Comparison of ENCODE assay signal across 1 cellular context in genomic region chr13:46996316-46996715, GRCh38.
TF ChIP-seq lines count a peak whose summit lies in the region.

No MANE protein-coding gene starts in this region.

TF ChIP-seq in GM23338, 12 proteins besides CTCF, POLR2A, EP300 and RAD21 (continued from another document):
- TF ChIP-seq, protein P1, sequence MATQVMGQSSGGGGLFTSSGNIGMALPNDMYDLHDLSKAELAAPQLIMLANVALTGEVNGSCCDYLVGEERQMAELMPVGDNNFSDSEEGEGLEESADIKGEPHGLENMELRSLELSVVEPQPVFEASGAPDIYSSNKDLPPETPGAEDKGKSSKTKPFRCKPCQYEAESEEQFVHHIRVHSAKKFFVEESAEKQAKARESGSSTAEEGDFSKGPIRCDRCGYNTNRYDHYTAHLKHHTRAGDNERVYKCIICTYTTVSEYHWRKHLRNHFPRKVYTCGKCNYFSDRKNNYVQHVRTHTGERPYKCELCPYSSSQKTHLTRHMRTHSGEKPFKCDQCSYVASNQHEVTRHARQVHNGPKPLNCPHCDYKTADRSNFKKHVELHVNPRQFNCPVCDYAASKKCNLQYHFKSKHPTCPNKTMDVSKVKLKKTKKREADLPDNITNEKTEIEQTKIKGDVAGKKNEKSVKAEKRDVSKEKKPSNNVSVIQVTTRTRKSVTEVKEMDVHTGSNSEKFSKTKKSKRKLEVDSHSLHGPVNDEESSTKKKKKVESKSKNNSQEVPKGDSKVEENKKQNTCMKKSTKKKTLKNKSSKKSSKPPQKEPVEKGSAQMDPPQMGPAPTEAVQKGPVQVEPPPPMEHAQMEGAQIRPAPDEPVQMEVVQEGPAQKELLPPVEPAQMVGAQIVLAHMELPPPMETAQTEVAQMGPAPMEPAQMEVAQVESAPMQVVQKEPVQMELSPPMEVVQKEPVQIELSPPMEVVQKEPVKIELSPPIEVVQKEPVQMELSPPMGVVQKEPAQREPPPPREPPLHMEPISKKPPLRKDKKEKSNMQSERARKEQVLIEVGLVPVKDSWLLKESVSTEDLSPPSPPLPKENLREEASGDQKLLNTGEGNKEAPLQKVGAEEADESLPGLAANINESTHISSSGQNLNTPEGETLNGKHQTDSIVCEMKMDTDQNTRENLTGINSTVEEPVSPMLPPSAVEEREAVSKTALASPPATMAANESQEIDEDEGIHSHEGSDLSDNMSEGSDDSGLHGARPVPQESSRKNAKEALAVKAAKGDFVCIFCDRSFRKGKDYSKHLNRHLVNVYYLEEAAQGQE (IDR thresholded peaks at IDR 0.05; ENCODE audit: unreplicated experiment): no peak
- TF ChIP-seq, protein P2, sequence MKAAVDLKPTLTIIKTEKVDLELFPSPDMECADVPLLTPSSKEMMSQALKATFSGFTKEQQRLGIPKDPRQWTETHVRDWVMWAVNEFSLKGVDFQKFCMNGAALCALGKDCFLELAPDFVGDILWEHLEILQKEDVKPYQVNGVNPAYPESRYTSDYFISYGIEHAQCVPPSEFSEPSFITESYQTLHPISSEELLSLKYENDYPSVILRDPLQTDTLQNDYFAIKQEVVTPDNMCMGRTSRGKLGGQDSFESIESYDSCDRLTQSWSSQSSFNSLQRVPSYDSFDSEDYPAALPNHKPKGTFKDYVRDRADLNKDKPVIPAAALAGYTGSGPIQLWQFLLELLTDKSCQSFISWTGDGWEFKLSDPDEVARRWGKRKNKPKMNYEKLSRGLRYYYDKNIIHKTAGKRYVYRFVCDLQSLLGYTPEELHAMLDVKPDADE (IDR thresholded peaks at IDR 0.05): no peak
- no peak for TF ChIP-seq POLR2AphosphoS5 (IDR thresholded peaks at IDR 0.05; ENCODE audit: low read depth)
- no peak for TF ChIP-seq STAT1 (IDR thresholded peaks at IDR 0.05; ENCODE audit: unreplicated experiment)
- no peak for TF ChIP-seq JUNB (IDR thresholded peaks at IDR 0.05; ENCODE audit: unreplicated experiment)
- TF ChIP-seq ZNF331 (CRISPR knock-in tag; IDR thresholded peaks at IDR 0.05; ENCODE audit: low read depth): no peak
- no peak for TF ChIP-seq EZH2 (IDR thresholded peaks at IDR 0.05; ENCODE audit: low read depth, unreplicated experiment)
- TF ChIP-seq NANOG (IDR thresholded peaks at IDR 0.05; ENCODE audit: borderline replicate concordance): no peak
TF ChIP-seq in GM23338: peak in this region for 0.
